In genomic region chr5:1130218-1130946, GRCh38 we compare ENCODE assay signal across 12 cellular contexts. TPM values are rescaled to one million over a fixed set of nuclear protein-coding genes. Genes with fewer than 3 reads are reported as not detected.
A peak's percentile ranks its signal among the peaks of the same experiment; 100 is the strongest.
DNase-seq lines count a peak whose midpoint lies in the region; TF ChIP-seq lines count a peak whose summit lies in the region.
"Had no signal": no experiment of that assay in that cellular context is flagged by ENCODE, and none has a peak within 500 bp of the region (broad histone marks: within the 10 kb centered on the region; RNA-seq: fewer than 3 reads in every experiment).

No MANE protein-coding gene starts in this region.

- no peak overlapping the region for H4K5ac ChIP-seq in mesendoderm (ENCODE audit: low read length)

- H3K36me3 Mint-ChIP-seq in progenitor cell of endocrine pancreas (ENCODE audit: insufficient read depth) = no peaks in the 10 kb centered on the region

- no peak overlapping the region for H2BK15ac ChIP-seq in mesendoderm (replicated peaks; ENCODE audit: low read depth)

- no peak overlapping the region for H3K23ac ChIP-seq in mesendoderm (ENCODE audit: low read length)

- H3K4me1 ChIP-seq in mesendoderm (ENCODE audit: control insufficient read depth, low read depth, low read length) = no peaks in the 10 kb centered on the region

- H3K36me3 ChIP-seq in mesendoderm (ENCODE audit: control insufficient read depth, insufficient read depth, low read length) = no peaks in the 10 kb centered on the region
- H3K36me3 ChIP-seq: cardiac muscle cell had no signal

- H3K79me2 ChIP-seq in mesendoderm (ENCODE audit: control insufficient read depth, insufficient read depth, low read length) = no peaks in the 10 kb centered on the region

- H3K27me3 Mint-ChIP-seq in progenitor cell of endocrine pancreas = peaks cover 13% of the 10 kb centered on the region

- H3K27ac ChIP-seq in VCaP (peak overlapping the region; percentile 96), mesendoderm (ENCODE audit: low read depth, low read length) (no peak overlapping the region), caudate nucleus (ENCODE audit: low read depth, low read length) (no peak overlapping the region)
- H3K27ac ChIP-seq: cardiac muscle cell had no signal

- H2BK120ac ChIP-seq in mesendoderm (ENCODE audit: low read depth, low read length) = no peak overlapping the region

- no peak overlapping the region for H3K4me3 Mint-ChIP-seq in progenitor cell of endocrine pancreas (ENCODE audit: low read depth)
- H3K4me3 Mint-ChIP-seq: nephron progenitor cell had no signal

- no peak overlapping the region for H3K4ac ChIP-seq in mesendoderm (ENCODE audit: low read depth, low read length)

- H2AK5ac ChIP-seq in mesendoderm (ENCODE audit: low read length) = no peak overlapping the region

- H2BK5ac ChIP-seq in mesendoderm (ENCODE audit: low read length) = no peak overlapping the region

- DNase-seq in GM12865 (ENCODE audit: low read depth) (no peak), NCI-H2029 (lab: John Stamatoyannopoulos, UW) (peak; percentile 97), progenitor cell of endocrine pancreas (ENCODE audit: low spot score, unreplicated experiment) (peak; percentile 51), GM19238 (ENCODE audit: insufficient read length, low spot score) (no peak), mesendoderm (no peak), C1 segment of cervical spinal cord (lab: John Stamatoyannopoulos, UW) (no peak), caudate nucleus (lab: John Stamatoyannopoulos, UW) (no peak)
- DNase-seq: nephron progenitor cell; stimulated activated CD4-positive, alpha-beta T cell treated with anti-CD3 and anti-CD28 coated beads, Interleukin-1b, Interleukin-23, amount 100 ng/mL, for 48 hours; trophoblast cell had no signal

- no peaks in the 10 kb centered on the region for H3K9me3 Mint-ChIP-seq in progenitor cell of endocrine pancreas (ENCODE audit: low read depth)

- H3K4me1 Mint-ChIP-seq in progenitor cell of endocrine pancreas (ENCODE audit: low read depth) = peaks cover 24% of the 10 kb centered on the region

- H4K8ac ChIP-seq in mesendoderm (ENCODE audit: low read depth, low read length) = no peak overlapping the region

- H3K27me3 ChIP-seq in mesendoderm (ENCODE audit: insufficient read depth, low read length, poor library complexity) = no peaks in the 10 kb centered on the region
- H3K27me3 ChIP-seq: cardiac muscle cell had no signal

- H3K4me3 ChIP-seq in GM12865 (ENCODE audit: low read depth, low read length) = peak overlapping the region; percentile 32
- no peak overlapping the region for H3K4me3 ChIP-seq in mesendoderm (ENCODE audit: low read length)
- H3K4me3 ChIP-seq: cardiac muscle cell had no signal

- no peak overlapping the region for H3K4me2 ChIP-seq in mesendoderm (ENCODE audit: low read length)

- WGBS in mesendoderm (ENCODE audit: extremely low coverage, insufficient coverage, low lambda C conversion rate) = no CpG with 5 or more reads among the region's 26 CpGs

- no peak overlapping the region for H3K9ac ChIP-seq in mesendoderm (ENCODE audit: low read length)

- peak overlapping the region; percentile 89 for H3K27ac Mint-ChIP-seq in progenitor cell of endocrine pancreas
- H3K27ac Mint-ChIP-seq: nephron progenitor cell had no signal

- H3K79me1 ChIP-seq in mesendoderm (ENCODE audit: low read length) = no peaks in the 10 kb centered on the region

- no peak for TF ChIP-seq CTCF in GM12865 (IDR thresholded peaks at IDR 0.05; ENCODE audit: insufficient read depth, low read depth, low read length, missing control alignments)
- peak; percentile 18; the same call in 1 of the 2 replicates for TF ChIP-seq CTCF in VCaP (conservative IDR thresholded peaks at IDR 0.05)
- no peak for TF ChIP-seq CTCF in progenitor cell of endocrine pancreas (IDR thresholded peaks at IDR 0.05; ENCODE audit: unreplicated experiment)

- H3K56ac ChIP-seq in mesendoderm (ENCODE audit: low read length) = no peak overlapping the region

- H3K18ac ChIP-seq in mesendoderm (ENCODE audit: low read length) = no peak overlapping the region

RNA-seq across cellular contexts. Expression of gene SLC12A7, which starts 18.5 kb away (rescaled TPM):
- total RNA-seq in progenitor cell of endocrine pancreas = 76.3 and 80.8 TPM in 2 replicates
- 8.6 TPM for polyA plus RNA-seq in mesendoderm (2013, experiment 1 of 2)
- 8.4 TPM for polyA plus RNA-seq in mesendoderm (2013, experiment 2 of 2)

Comparison
In these comparisons a context has a peak if more than half of its experiments do, and no peak if none do; other contexts are left out.
1. DNase-seq: peak in NCI-H2029 (single experiment) and progenitor cell of endocrine pancreas (single experiment); none in GM12865 (single experiment), GM19238 (single experiment), mesendoderm (single experiment), C1 segment of cervical spinal cord (0 of 14) and caudate nucleus (0 of 61).